8 cellular contexts compared by ENCODE assay signal in genomic region chr11:72821221-72821919, GRCh38. TPM values are rescaled to one million over a fixed set of nuclear protein-coding genes. Genes with fewer than 3 reads are reported as not detected.
DNase-seq lines count a peak whose midpoint lies in the region; TF ChIP-seq lines count a peak whose summit lies in the region.

No MANE protein-coding gene starts in this region.

- intact Hi-C loops in activated naive CD4-positive, alpha-beta T cell treated with anti-CD3 and anti-CD28 coated beads for 36 hours (cut with micrococcal nuclease), result no loop called here

- peak overlapping the region; percentile 81 for H3K9ac ChIP-seq in OCI-LY1 (ENCODE audit: low read length)

- peak overlapping the region; percentile 66 for H3K4me3 Mint-ChIP-seq in progenitor cell of endocrine pancreas (ENCODE audit: low read depth)
- H3K4me3 Mint-ChIP-seq in activated naive CD4-positive, alpha-beta T cell treated with anti-CD3 and anti-CD28 coated beads for 36 hours, result no peak overlapping the region

- H2AFZ ChIP-seq in OCI-LY1 (ENCODE audit: low read length), result no peak overlapping the region

- peak overlapping the region; percentile 87 for H3K4me2 ChIP-seq in OCI-LY1 (ENCODE audit: low read length)

- CTCF ChIA-PET in activated naive CD4-positive, alpha-beta T cell treated with anti-CD3 and anti-CD28 coated beads for 36 hours (lab: Charles Lee), result no interaction called here

- peaks cover 9% of the 10 kb centered on the region for H3K36me3 Mint-ChIP-seq in progenitor cell of endocrine pancreas (ENCODE audit: insufficient read depth)
- H3K36me3 Mint-ChIP-seq in activated naive CD4-positive, alpha-beta T cell treated with anti-CD3 and anti-CD28 coated beads for 36 hours (ENCODE audit: low read depth), result peaks cover 32% of the 10 kb centered on the region

- no peaks in the 10 kb centered on the region for H3K9me2 ChIP-seq in OCI-LY1 (ENCODE audit: low read depth, low read length)

- H3K27ac ChIP-seq in OCI-LY1 (ENCODE audit: low read depth, low read length, poor library complexity, severe bottlenecking), result peak overlapping the region; percentile 76

- H3K79me2 ChIP-seq in OCI-LY1 (ENCODE audit: insufficient read depth, low read length), result no peaks in the 10 kb centered on the region

- H4K20me1 ChIP-seq in OCI-LY1 (ENCODE audit: insufficient read depth, low read length), result no peaks in the 10 kb centered on the region

- H3K27me3 ChIP-seq in OCI-LY1 (ENCODE audit: insufficient read depth, low read length), result no peaks in the 10 kb centered on the region

- peaks cover 34% of the 10 kb centered on the region for H3K4me1 ChIP-seq in OCI-LY1 (ENCODE audit: insufficient read depth, low read length, severe bottlenecking)

- H3F3A ChIP-seq in OCI-LY1 (ENCODE audit: insufficient read depth, low read length), result no peaks in the 10 kb centered on the region

- DNase-seq in ELF-1 (ENCODE audit: low read depth, low spot score) (peak; percentile 38), fibroblast of villous mesenchyme (ENCODE audit: low read depth) (no peak), progenitor cell of endocrine pancreas (ENCODE audit: low spot score, unreplicated experiment) (no peak), NCI-H2227 treated with DMSO at 0.1 percent for 48 hours (lab: John Stamatoyannopoulos, UW) (no peak), NCI-H446 treated with DMSO at 0.1 percent for 48 hours (lab: John Stamatoyannopoulos, UW) (no peak)
- DNase-seq in effector CD8-positive, alpha-beta T cell (lab: John Stamatoyannopoulos, UW), result no peak
- DNase-seq in activated naive CD4-positive, alpha-beta T cell treated with anti-CD3 and anti-CD28 coated beads for 36 hours, result no peak

- peak overlapping the region; percentile 52 for H3K27ac Mint-ChIP-seq in progenitor cell of endocrine pancreas
- H3K27ac Mint-ChIP-seq in activated naive CD4-positive, alpha-beta T cell treated with anti-CD3 and anti-CD28 coated beads for 36 hours, result no peak overlapping the region

- H3K27me3 Mint-ChIP-seq in progenitor cell of endocrine pancreas, result peaks cover 11% of the 10 kb centered on the region
- H3K27me3 Mint-ChIP-seq in activated naive CD4-positive, alpha-beta T cell treated with anti-CD3 and anti-CD28 coated beads for 36 hours (ENCODE audit: low read depth), result no peaks in the 10 kb centered on the region

- H3K4me3 ChIP-seq in OCI-LY1 (ENCODE audit: low read depth, low read length, poor library complexity, severe bottlenecking) (peak overlapping the region; percentile 62), fibroblast of villous mesenchyme (ENCODE audit: low read depth, low read length) (peak overlapping the region; percentile 62)

- H3K4me1 Mint-ChIP-seq in progenitor cell of endocrine pancreas (ENCODE audit: low read depth), result peaks cover 5% of the 10 kb centered on the region
- H3K4me1 Mint-ChIP-seq in activated naive CD4-positive, alpha-beta T cell treated with anti-CD3 and anti-CD28 coated beads for 36 hours (ENCODE audit: low read depth), result peaks cover 16% of the 10 kb centered on the region

- no peaks in the 10 kb centered on the region for H3K9me3 Mint-ChIP-seq in progenitor cell of endocrine pancreas (ENCODE audit: low read depth)
- no peaks in the 10 kb centered on the region for H3K9me3 Mint-ChIP-seq in activated naive CD4-positive, alpha-beta T cell treated with anti-CD3 and anti-CD28 coated beads for 36 hours

- peaks cover 39% of the 10 kb centered on the region; the same call in 1 of the 2 replicates for H3K36me3 ChIP-seq in OCI-LY1 (ENCODE audit: insufficient read depth, low read length)

- no peaks in the 10 kb centered on the region for H3K9me3 ChIP-seq in OCI-LY1 (ENCODE audit: low read length)

- TF ChIP-seq CTCF in OCI-LY1 (IDR thresholded peaks at IDR 0.05; ENCODE audit: low read length), result no peak
- TF ChIP-seq CTCF in fibroblast of villous mesenchyme (IDR thresholded peaks at IDR 0.05; ENCODE audit: insufficient read depth, low read depth, low read length), result no peak
- no peak for TF ChIP-seq CTCF in progenitor cell of endocrine pancreas (IDR thresholded peaks at IDR 0.05; ENCODE audit: unreplicated experiment)

RNA-seq across cellular contexts. Expression of gene ATG16L2, which starts 7.2 kb away (rescaled TPM):
- total RNA-seq in fibroblast of villous mesenchyme (6.8 and 11.2 TPM in 2 replicates), progenitor cell of endocrine pancreas (43.8 and 43.9 TPM in 2 replicates)
- 100 to 1,000 TPM; 105 to 114 TPM for total RNA-seq in activated naive CD4-positive, alpha-beta T cell treated with anti-CD3 and anti-CD28 coated beads for 36 hours

RNA-seq across cellular contexts. Expression of gene STARD10, which starts 27.5 kb away (rescaled TPM):
- total RNA-seq in fibroblast of villous mesenchyme (22.5 and 34.5 TPM in 2 replicates), progenitor cell of endocrine pancreas (212 and 220 TPM in 2 replicates)
- 10 to 100 TPM; 11.9 to 12.0 TPM for total RNA-seq in activated naive CD4-positive, alpha-beta T cell treated with anti-CD3 and anti-CD28 coated beads for 36 hours
